In the genomic region with DNA sequence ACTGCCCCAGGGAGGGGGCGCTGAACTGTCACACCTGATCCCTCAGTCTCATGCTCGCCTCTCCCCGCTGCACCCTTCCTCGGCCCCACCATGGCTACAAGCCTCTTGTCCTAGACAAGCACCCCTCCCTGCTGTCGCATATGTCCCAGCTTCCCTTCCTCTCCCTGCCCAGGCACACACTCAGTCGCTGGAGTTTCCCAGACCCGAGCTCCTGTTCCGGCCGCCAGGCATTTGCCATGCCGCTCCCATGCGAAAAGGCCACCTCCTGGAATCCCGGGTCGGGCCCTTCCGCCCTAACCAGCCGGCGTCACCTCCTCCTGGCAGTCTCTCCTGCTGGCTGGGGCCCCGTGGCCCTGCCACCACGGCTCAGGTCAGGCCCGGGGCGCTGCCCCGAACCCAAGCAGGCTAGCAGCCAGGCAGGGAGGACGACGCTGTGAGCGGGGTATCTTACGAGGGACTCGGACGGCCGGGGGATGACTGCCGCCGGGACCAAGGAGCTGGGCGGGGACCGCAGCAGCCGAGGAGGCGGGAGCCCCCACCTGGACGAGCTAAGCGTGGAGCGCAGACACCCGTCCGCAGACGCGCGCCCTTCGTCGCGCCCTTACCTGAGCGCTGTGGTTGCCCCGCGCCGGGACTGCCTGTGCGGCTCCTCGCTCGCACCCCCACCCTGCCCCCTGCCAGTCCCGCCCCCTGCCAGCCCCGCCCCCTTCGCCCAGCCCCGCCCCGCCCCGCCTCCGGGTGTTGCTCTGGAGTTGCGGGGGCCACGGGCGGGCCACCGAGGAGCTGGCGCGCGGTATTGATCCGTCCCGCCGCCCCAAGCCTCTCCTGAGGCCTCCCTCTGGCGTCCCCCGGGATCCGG, we compare ENCODE assay signal across 8 cellular contexts. TPM values are rescaled to one million over a fixed set of nuclear protein-coding genes. Genes with fewer than 3 reads are reported as not detected.
DNase-seq lines count a peak whose midpoint lies in the region; ATAC-seq and TF ChIP-seq lines count a peak whose summit lies in the region.

A gene with protein sequence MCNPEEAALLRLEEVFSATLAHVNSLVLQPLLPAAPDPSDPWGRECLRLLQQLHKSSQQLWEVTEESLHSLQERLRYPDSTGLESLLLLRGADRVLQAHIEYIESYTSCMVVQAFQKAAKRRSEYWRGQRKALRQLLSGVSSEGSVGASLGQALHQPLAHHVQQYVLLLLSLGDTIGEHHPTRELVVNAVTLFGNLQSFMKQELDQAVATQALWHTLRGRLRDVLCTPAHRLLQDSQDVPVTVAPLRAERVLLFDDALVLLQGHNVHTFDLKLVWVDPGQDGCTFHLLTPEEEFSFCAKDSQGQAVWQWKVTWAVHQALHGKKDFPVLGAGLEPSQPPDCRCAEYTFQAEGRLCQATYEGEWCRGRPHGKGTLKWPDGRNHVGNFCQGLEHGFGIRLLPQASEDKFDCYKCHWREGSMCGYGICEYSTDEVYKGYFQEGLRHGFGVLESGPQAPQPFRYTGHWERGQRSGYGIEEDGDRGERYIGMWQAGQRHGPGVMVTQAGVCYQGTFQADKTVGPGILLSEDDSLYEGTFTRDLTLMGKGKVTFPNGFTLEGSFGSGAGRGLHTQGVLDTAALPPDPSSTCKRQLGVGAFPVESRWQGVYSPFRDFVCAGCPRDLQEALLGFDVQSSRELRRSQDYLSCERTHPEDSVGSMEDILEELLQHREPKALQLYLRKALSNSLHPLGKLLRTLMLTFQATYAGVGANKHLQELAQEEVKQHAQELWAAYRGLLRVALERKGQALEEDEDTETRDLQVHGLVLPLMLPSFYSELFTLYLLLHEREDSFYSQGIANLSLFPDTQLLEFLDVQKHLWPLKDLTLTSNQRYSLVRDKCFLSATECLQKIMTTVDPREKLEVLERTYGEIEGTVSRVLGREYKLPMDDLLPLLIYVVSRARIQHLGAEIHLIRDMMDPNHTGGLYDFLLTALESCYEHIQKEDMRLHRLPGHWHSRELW (minus strand): TSS at position 642 of the 859 bp plus-strand sequence. CDS start 4,239 bp downstream, outside the sequence.

- peaks cover 49 to 78% (median 66%) of the 10 kb centered on the region in 6 donors for H3K4me1 ChIP-seq in spleen

- peak within 1 kb of the TSS; percentile 50 for H3K4me3 ChIP-seq in iPS-11a (ENCODE audit: low read depth, low read length)
- peak within 1 kb of the TSS; percentile 60 to 78 (median 64) for H3K4me3 ChIP-seq in spleen

- ATAC-seq in T-helper 17 cell: peak; percentile 85

- peak within 1 kb of the TSS; percentile 78 for H3K27ac Mint-ChIP-seq in T-helper 17 cell

- H3K36me3 ChIP-seq in spleen: peaks cover 0 to 5% (median 0%) of the 10 kb centered on the region in 6 donors

- peaks cover 53% of the 10 kb centered on the region for H3K4me1 Mint-ChIP-seq in T-helper 17 cell

- H3K36me3 Mint-ChIP-seq in T-helper 17 cell (ENCODE audit: low read depth): no peaks in the 10 kb centered on the region

- H3K4me3 Mint-ChIP-seq in T-helper 17 cell: peak within 1 kb of the TSS; percentile 92

- no peak for TF ChIP-seq POLR2A in spleen (IDR thresholded peaks at IDR 0.05)

- intact Hi-C loops in spleen (cut with DNase I; ENCODE audit: low total_unique reads): no loop called here

- peak within 1 kb of the TSS; percentile 32 to 84 (median 80) for H3K27ac ChIP-seq in spleen

- H3K9me3 ChIP-seq in T-helper 17 cell (ENCODE audit: control insufficient read depth, low read length, poor library complexity, severe bottlenecking) (no peaks in the 10 kb centered on the region), spleen (no peaks in the 10 kb centered on the region)

- peaks cover 0 to 34% (median 0%) of the 10 kb centered on the region in 7 donors for H3K27me3 ChIP-seq in spleen (replicated peaks in 1 of 7)

- 0 to 3% (median 1%) methylated on average over 13 to 72 of the region's 72 CpGs for WGBS in spleen, 5 donors

- H3K27me3 Mint-ChIP-seq in T-helper 17 cell: no peaks in the 10 kb centered on the region

- TF ChIP-seq CTCF in spleen (IDR thresholded peaks at IDR 0.05 in 8 of 11, conservative IDR thresholded peaks at IDR 0.05 in 3 of 11): no peak

- DNase-seq in NCI-H345 (lab: John Stamatoyannopoulos, UW): peak; percentile 28
- no peak for DNase-seq in NCI-H345 treated with DMSO at 0.1 percent for 48 hours (lab: John Stamatoyannopoulos, UW; ENCODE audit: unreplicated experiment)
- DNase-seq in T-helper 17 cell: peak; percentile 63 to 80 (median 78)
- DNase-seq in astrocyte of the hippocampus (ENCODE audit: low read depth, low spot score): peak; percentile 53
- DNase-seq in spleen: peak; percentile 92
- no peak for DNase-seq in NCI-H2107 treated with DMSO at 0.1 percent for 48 hours (lab: John Stamatoyannopoulos, UW; ENCODE audit: unreplicated experiment)
- DNase-seq in SHP77 (lab: John Stamatoyannopoulos, UW): no peak

RNA-seq across cellular contexts. Expression of the gene that starts here (rescaled TPM):
- total RNA-seq in T-helper 17 cell (10 to 100 TPM; 21.1 to 38.4 TPM), spleen (10 to 100 TPM; 16.3 to 45.7 (median 29.8) TPM)
- 10 to 100 TPM in 2 of 3 donors, 1 to 10 TPM in 1; 7.9 to 61.2 (median 34.9) TPM for polyA plus RNA-seq in spleen

Comparison
In these comparisons a context has a peak if more than half of its experiments do, and no peak if none do; other contexts are left out.
1. DNase-seq: peak in NCI-H345 (single experiment), T-helper 17 cell (3 of 3), astrocyte of the hippocampus (single experiment) and spleen (single experiment); none in NCI-H345 treated with DMSO at 0.1 percent for 48 hours (single experiment), NCI-H2107 treated with DMSO at 0.1 percent for 48 hours (single experiment) and SHP77 (0 of 2).